In genomic region chr4:7066493-7066892, GRCh38 we compare ENCODE assay signal across 1 cellular context.
TF ChIP-seq lines count a peak whose summit lies in the region.

No MANE protein-coding gene starts in this region.

TF ChIP-seq in SK-N-SH, 30 proteins besides CTCF, POLR2A, EP300 and RAD21 (continued from another document):
- no peak for TF ChIP-seq REST (IDR thresholded peaks at IDR 0.05; ENCODE audit: low read depth, low read length)
- no peak for TF ChIP-seq RFX5 (IDR thresholded peaks at IDR 0.05; ENCODE audit: low read length)
- no peak for TF ChIP-seq USF1 (IDR thresholded peaks at IDR 0.05; ENCODE audit: borderline replicate concordance, low read depth)
- no peak for TF ChIP-seq USF2 (IDR thresholded peaks at IDR 0.05; ENCODE audit: borderline replicate concordance, low read depth, low read length)
- TF ChIP-seq MEF2A (IDR thresholded peaks at IDR 0.05; ENCODE audit: borderline replicate concordance, low read depth) = no peak
- TF ChIP-seq NRF1 (IDR thresholded peaks at IDR 0.05; ENCODE audit: low read depth, low read length) = no peak
- no peak for TF ChIP-seq MXI1 (IDR thresholded peaks at IDR 0.05; ENCODE audit: low read depth, low read length)
- TF ChIP-seq FOSL2 (IDR thresholded peaks at IDR 0.05; ENCODE audit: borderline replicate concordance, low read depth) = no peak
- TF ChIP-seq SMC3 (IDR thresholded peaks at IDR 0.05; ENCODE audit: low read depth, low read length) = no peak
